ENCODE assay signal across 16 cellular contexts in genomic region chr3:99965077-99965476, GRCh38.
DNase-seq lines count a peak whose midpoint lies in the region; ATAC-seq and TF ChIP-seq lines count a peak whose summit lies in the region.
"Had no signal": no experiment of that assay in that cellular context is flagged by ENCODE, and none has a peak within 500 bp of the region (broad histone marks: within the 10 kb centered on the region; RNA-seq: fewer than 3 reads in every experiment).

No MANE protein-coding gene starts in this region.

- TF ChIP-seq CTCF in testis (IDR thresholded peaks at IDR 0.05), result no peak

- H3K27ac ChIP-seq in testis, result no peak overlapping the region
- H3K27ac ChIP-seq in CD8-positive, alpha-beta memory T cell (ENCODE audit: low read depth, low read length), result no peak overlapping the region

- H3K27me3 ChIP-seq in testis, result no peaks in the 10 kb centered on the region
- H3K27me3 ChIP-seq in CD8-positive, alpha-beta memory T cell (ENCODE audit: insufficient read depth, low read length, poor library complexity, severe bottlenecking), result no peaks in the 10 kb centered on the region

- peaks cover 21% of the 10 kb centered on the region for H3K4me1 Mint-ChIP-seq in activated CD4-positive, alpha-beta T cell treated with anti-CD3 and anti-CD28 coated beads for 36 hours
- H3K4me1 Mint-ChIP-seq in activated CD4-positive, alpha-beta T cell treated with anti-CD3 and anti-CD28 coated beads, Interleukin-2, amount 10 ng/mL, durations not matched to agents 24 days and 14 days, result peaks cover 21% of the 10 kb centered on the region
- peaks cover 6 to 18% (median 10%) of the 10 kb centered on the region in 3 donors for H3K4me1 Mint-ChIP-seq in CD8-positive, alpha-beta memory T cell

- no peaks in the 10 kb centered on the region for H3K27me3 Mint-ChIP-seq in activated CD4-positive, alpha-beta T cell treated with anti-CD3 and anti-CD28 coated beads for 36 hours
- no peaks in the 10 kb centered on the region for H3K27me3 Mint-ChIP-seq in activated CD4-positive, alpha-beta T cell treated with anti-CD3 and anti-CD28 coated beads, Interleukin-2, amount 10 ng/mL, durations not matched to agents 24 days and 14 days
- no peaks in the 10 kb centered on the region for H3K27me3 Mint-ChIP-seq in CD8-positive, alpha-beta memory T cell
- H3K27me3 Mint-ChIP-seq: activated CD4-positive, alpha-beta T cell treated with anti-CD3 and anti-CD28 coated beads, Interleukin-2, amount 10 ng/mL, durations not matched to agents 7 days and 5 days had no signal

- H3K4me3 ChIP-seq in testis, result no peak overlapping the region
- H3K4me3 ChIP-seq in CD8-positive, alpha-beta memory T cell (ENCODE audit: low read length), result no peak overlapping the region
- H3K4me3 ChIP-seq: lung had no signal

- no peaks in the 10 kb centered on the region for H3K9me3 ChIP-seq in testis
- H3K9me3 ChIP-seq in CD8-positive, alpha-beta memory T cell (ENCODE audit: low read length), result no peaks in the 10 kb centered on the region

- intact Hi-C loops in activated CD4-positive, alpha-beta T cell treated with anti-CD3 and anti-CD28 coated beads for 36 hours (cut with DNase I, micrococcal nuclease), result no loop called here
- intact Hi-C loops in activated CD4-positive, alpha-beta T cell treated with anti-CD3 and anti-CD28 coated beads, Interleukin-2, amount 10 ng/mL, durations not matched to agents 24 days and 14 days (cut with micrococcal nuclease), result no loop called here
- intact Hi-C loops in testis (cut with DNase I; ENCODE audit: low total_unique reads) (no loop called here), posterior cingulate gyrus (cut with DNase I) (no loop called here)

- POLR2A ChIA-PET in activated CD4-positive, alpha-beta T cell treated with anti-CD3 and anti-CD28 coated beads for 36 hours (lab: Charles Lee), result no interaction called here
- POLR2A ChIA-PET in CD8-positive, alpha-beta memory T cell (lab: Charles Lee), result no interaction called here

- H3K4me1 ChIP-seq in testis, result peaks cover 7% of the 10 kb centered on the region
- no peaks in the 10 kb centered on the region for H3K4me1 ChIP-seq in CD8-positive, alpha-beta memory T cell (ENCODE audit: insufficient read depth, low read length)

- no peak overlapping the region for H3K27ac Mint-ChIP-seq in activated CD4-positive, alpha-beta T cell treated with anti-CD3 and anti-CD28 coated beads for 36 hours
- H3K27ac Mint-ChIP-seq in activated CD4-positive, alpha-beta T cell treated with anti-CD3 and anti-CD28 coated beads, Interleukin-2, amount 10 ng/mL, durations not matched to agents 24 days and 14 days, result no peak overlapping the region
- H3K27ac Mint-ChIP-seq in CD8-positive, alpha-beta memory T cell, result no peak overlapping the region
- H3K27ac Mint-ChIP-seq: activated CD4-positive, alpha-beta T cell treated with anti-CD3 and anti-CD28 coated beads, Interleukin-2, amount 10 ng/mL, durations not matched to agents 7 days and 5 days had no signal

- CTCF ChIA-PET in activated CD4-positive, alpha-beta T cell treated with anti-CD3 and anti-CD28 coated beads for 36 hours (lab: Charles Lee), result no interaction called here
- CTCF ChIA-PET in CD8-positive, alpha-beta memory T cell (lab: Charles Lee), result no interaction called here

- peaks cover 5% of the 10 kb centered on the region for H3K36me3 Mint-ChIP-seq in activated CD4-positive, alpha-beta T cell treated with anti-CD3 and anti-CD28 coated beads for 36 hours (ENCODE audit: low read depth)
- H3K36me3 Mint-ChIP-seq in activated CD4-positive, alpha-beta T cell treated with anti-CD3 and anti-CD28 coated beads, Interleukin-2, amount 10 ng/mL, durations not matched to agents 24 days and 14 days (ENCODE audit: low read depth), result peaks cover 6% of the 10 kb centered on the region
- peaks cover 1 to 10% (median 3%) of the 10 kb centered on the region in 3 donors for H3K36me3 Mint-ChIP-seq in CD8-positive, alpha-beta memory T cell

- TF ChIP-seq POLR2A in testis (IDR thresholded peaks at IDR 0.05), result no peak

- H3K4me3 Mint-ChIP-seq in activated CD4-positive, alpha-beta T cell treated with anti-CD3 and anti-CD28 coated beads for 36 hours, result no peak overlapping the region
- no peak overlapping the region for H3K4me3 Mint-ChIP-seq in activated CD4-positive, alpha-beta T cell treated with anti-CD3 and anti-CD28 coated beads, Interleukin-2, amount 10 ng/mL, durations not matched to agents 24 days and 14 days
- H3K4me3 Mint-ChIP-seq in CD8-positive, alpha-beta memory T cell, result no peak overlapping the region
- H3K4me3 Mint-ChIP-seq: activated CD4-positive, alpha-beta T cell treated with anti-CD3 and anti-CD28 coated beads, Interleukin-2, amount 10 ng/mL, durations not matched to agents 7 days and 5 days had no signal

- no peaks in the 10 kb centered on the region for H3K9me3 Mint-ChIP-seq in activated CD4-positive, alpha-beta T cell treated with anti-CD3 and anti-CD28 coated beads for 36 hours (ENCODE audit: low read depth)
- H3K9me3 Mint-ChIP-seq in activated CD4-positive, alpha-beta T cell treated with anti-CD3 and anti-CD28 coated beads, Interleukin-2, amount 10 ng/mL, durations not matched to agents 24 days and 14 days, result peaks cover 9% of the 10 kb centered on the region
- H3K9me3 Mint-ChIP-seq in CD8-positive, alpha-beta memory T cell, result no peaks in the 10 kb centered on the region
- H3K9me3 Mint-ChIP-seq: activated CD4-positive, alpha-beta T cell treated with anti-CD3 and anti-CD28 coated beads, Interleukin-2, amount 10 ng/mL, durations not matched to agents 7 days and 5 days had no signal

- no peak for DNase-seq in activated CD4-positive, alpha-beta T cell treated with anti-CD3 and anti-CD28 coated beads for 36 hours
- DNase-seq in activated CD4-positive, alpha-beta T cell treated with anti-CD3 and anti-CD28 coated beads, Interleukin-2, amount 10 ng/mL, durations not matched to agents 24 days and 14 days, result no peak
- DNase-seq in dermis blood vessel endothelial cell (peak; percentile 68), kidney glomerular epithelial cell (lab: John Stamatoyannopoulos, UW) (peak; percentile 29), testis (peak; percentile 46), posterior cingulate gyrus (no peak), NCI-H2196 treated with DMSO at 0.1 percent for 48 hours (lab: John Stamatoyannopoulos, UW; ENCODE audit: unreplicated experiment) (no peak)
- DNase-seq in CD8-positive, alpha-beta memory T cell, result no peak
- DNase-seq: 8988T; activated CD4-positive, alpha-beta T cell treated with anti-CD3 and anti-CD28 coated beads, Interleukin-2, amount 10 ng/mL, durations not matched to agents 7 days and 5 days; activated effector memory CD4-positive, alpha-beta T cell treated with Interleukin-2 at 50 U/mL for 16 hours; COR-L47; glutamatergic neuron; NCI-H2171 treated with DMSO at 0.1 percent for 48 hours; T-helper 1 cell had no signal

- H3K36me3 ChIP-seq in testis (ENCODE audit: low read depth, missing control alignments), result no peaks in the 10 kb centered on the region
- no peaks in the 10 kb centered on the region for H3K36me3 ChIP-seq in CD8-positive, alpha-beta memory T cell (ENCODE audit: insufficient read depth, low read length)

- 54 to 62% methylated on average over 1 of the region's 1 CpG for WGBS in testis, 2 donors

- ATAC-seq in activated CD4-positive, alpha-beta T cell treated with anti-CD3 and anti-CD28 coated beads for 36 hours, result peak; percentile 61

Comparison
In these comparisons a context has a peak if more than half of its experiments do, and no peak if none do; other contexts are left out.
1. DNase-seq: peak in dermis blood vessel endothelial cell (single experiment), kidney glomerular epithelial cell (single experiment) and testis (single experiment); none in activated CD4-positive, alpha-beta T cell treated with anti-CD3 and anti-CD28 coated beads for 36 hours (single experiment), activated CD4-positive, alpha-beta T cell treated with anti-CD3 and anti-CD28 coated beads, Interleukin-2, amount 10 ng/mL, durations not matched to agents 24 days and 14 days (single experiment), CD8-positive, alpha-beta memory T cell (0 of 5), posterior cingulate gyrus (0 of 10) and NCI-H2196 treated with DMSO at 0.1 percent for 48 hours (single experiment).